ENCODE assay signal across 8 cellular contexts in the genomic region with DNA sequence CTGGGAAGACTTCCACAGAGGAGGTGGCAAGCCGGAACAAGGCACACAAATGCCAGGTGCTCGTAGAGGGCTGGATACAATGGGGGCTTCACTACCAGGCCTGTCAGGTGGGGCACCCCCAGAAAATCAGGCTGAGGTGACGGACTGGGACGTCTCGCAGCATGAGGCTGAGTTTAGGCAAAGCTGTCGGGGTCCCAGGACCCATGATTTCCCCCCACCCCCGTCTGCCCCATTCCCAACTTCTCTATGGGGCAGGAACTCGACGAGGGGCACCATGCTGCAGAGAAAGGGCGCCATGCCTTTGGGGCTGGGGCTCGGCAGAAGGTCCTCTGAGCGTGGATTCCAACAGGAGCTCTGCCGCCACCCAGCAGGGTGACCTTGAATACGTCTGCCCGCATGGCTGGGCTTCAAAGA.
DNase-seq lines count a peak whose midpoint lies in the region; ATAC-seq and TF ChIP-seq lines count a peak whose summit lies in the region.

No MANE protein-coding gene starts in this region.

- peaks cover 26% of the 10 kb centered on the region for H3K4me1 Mint-ChIP-seq in activated T-cell treated with anti-CD3 and anti-CD28 coated beads, Interleukin-2, amount 50 U/mL, for 24 hours (ENCODE audit: low read depth)
- peaks cover 10% of the 10 kb centered on the region for H3K4me1 Mint-ChIP-seq in activated naive CD8-positive, alpha-beta T cell treated with anti-CD3 and anti-CD28 coated beads for 36 hours

- H3K4me1 ChIP-seq in left lung, result peaks cover 4 to 34% of the 10 kb centered on the region in 2 donors

- no peaks in the 10 kb centered on the region for H3K9me3 ChIP-seq in left lung

- ATAC-seq in left lung, result no peak
- no peak for ATAC-seq in GM19395 (IDR thresholded peaks at IDR 0.05; ENCODE audit: unreplicated experiment)
- ATAC-seq in HG02571 (IDR thresholded peaks at IDR 0.05; ENCODE audit: unreplicated experiment), result no peak

- no peak for DNase-seq in activated T-cell treated with anti-CD3 and anti-CD28 coated beads, Interleukin-2, amount 50 U/mL, for 24 hours
- no peak for DNase-seq in activated T-cell treated with anti-CD3 and anti-CD28 coated beads, Interleukin-2, amount 50 U/mL, for 1 hour
- no peak for DNase-seq in activated naive CD8-positive, alpha-beta T cell treated with anti-CD3 and anti-CD28 coated beads for 36 hours
- no peak for DNase-seq in left lung
- DNase-seq in NCI-H1436 treated with DMSO at 0.1 percent for 48 hours (lab: John Stamatoyannopoulos, UW), result no peak

- peak overlapping the region; percentile 30 to 41 for H3K4me3 ChIP-seq in left lung

- no peaks in the 10 kb centered on the region for H3K36me3 Mint-ChIP-seq in activated T-cell treated with anti-CD3 and anti-CD28 coated beads, Interleukin-2, amount 50 U/mL, for 24 hours (ENCODE audit: low read depth)
- no peaks in the 10 kb centered on the region for H3K36me3 Mint-ChIP-seq in activated naive CD8-positive, alpha-beta T cell treated with anti-CD3 and anti-CD28 coated beads for 36 hours

- peak overlapping the region in 1 of 2 donors; percentile 79 for H3K27ac ChIP-seq in left lung
- peak overlapping the region; percentile 48 for H3K27ac ChIP-seq in temporal lobe (ENCODE audit: low read depth, low read length)

- TF ChIP-seq CTCF in left lung (IDR thresholded peaks at IDR 0.05), result no peak

- peak overlapping the region; percentile 57 for H3K4me3 Mint-ChIP-seq in activated T-cell treated with anti-CD3 and anti-CD28 coated beads, Interleukin-2, amount 50 U/mL, for 24 hours
- H3K4me3 Mint-ChIP-seq in activated naive CD8-positive, alpha-beta T cell treated with anti-CD3 and anti-CD28 coated beads for 36 hours, result peak overlapping the region; percentile 58

- H3K9me3 Mint-ChIP-seq in activated T-cell treated with anti-CD3 and anti-CD28 coated beads, Interleukin-2, amount 50 U/mL, for 24 hours, result peaks cover 9% of the 10 kb centered on the region
- H3K9me3 Mint-ChIP-seq in activated naive CD8-positive, alpha-beta T cell treated with anti-CD3 and anti-CD28 coated beads for 36 hours, result peaks cover 18% of the 10 kb centered on the region

- intact Hi-C loops in left lung (cut with DNase I), result no loop called here

- no peaks in the 10 kb centered on the region for H3K36me3 ChIP-seq in left lung

- peaks cover 0 to 27% of the 10 kb centered on the region in 2 donors for H3K27me3 ChIP-seq in left lung

- H3K27me3 Mint-ChIP-seq in activated T-cell treated with anti-CD3 and anti-CD28 coated beads, Interleukin-2, amount 50 U/mL, for 24 hours, result peaks cover 57% of the 10 kb centered on the region
- H3K27me3 Mint-ChIP-seq in activated naive CD8-positive, alpha-beta T cell treated with anti-CD3 and anti-CD28 coated beads for 36 hours, result peaks cover 34% of the 10 kb centered on the region

- no peak overlapping the region for H3K27ac Mint-ChIP-seq in activated T-cell treated with anti-CD3 and anti-CD28 coated beads, Interleukin-2, amount 50 U/mL, for 24 hours
- peak overlapping the region; percentile 52 for H3K27ac Mint-ChIP-seq in activated naive CD8-positive, alpha-beta T cell treated with anti-CD3 and anti-CD28 coated beads for 36 hours
